ENCODE assay signal across 21 cellular contexts in genomic region chr17:1765576-1765975, GRCh38. TPM values are rescaled to one million over a fixed set of nuclear protein-coding genes. Genes with fewer than 3 reads are reported as not detected.
DNase-seq lines count a peak whose midpoint lies in the region; TF ChIP-seq lines count a peak whose summit lies in the region.
"Had no signal": no experiment of that assay in that cellular context is flagged by ENCODE, and none has a peak within 500 bp of the region (broad histone marks: within the 10 kb centered on the region; RNA-seq: fewer than 3 reads in every experiment).

No MANE protein-coding gene starts in this region.

- POLR2A ChIA-PET in HEK293T (lab: Yijun Ruan, JAX) = interaction anchor here (0.9 kb wide), 1 partner anchor 49 kb away, joined by 3 read pairs; no protein-coding TSS in a partner anchor

- H3K9me3 ChIP-seq in BLaER1 = no peaks in the 10 kb centered on the region
- H3K9me3 ChIP-seq in suprapubic skin = no peaks in the 10 kb centered on the region
- H3K9me3 ChIP-seq: Caco-2, heart left ventricle, neutrophil had no signal

- H3K27me3 ChIP-seq in BLaER1 (no peaks in the 10 kb centered on the region), suprapubic skin (no peaks in the 10 kb centered on the region)
- H3K27me3 ChIP-seq: heart left ventricle had no signal

- TF ChIP-seq CTCF in suprapubic skin (IDR thresholded peaks at IDR 0.05) = no peak

- H3K36me3 ChIP-seq in BLaER1 = no peaks in the 10 kb centered on the region
- H3K36me3 ChIP-seq in suprapubic skin = peaks cover 10% of the 10 kb centered on the region
- H3K36me3 ChIP-seq: neutrophil had no signal

- DNase-seq in HEK293T (ENCODE audit: extremely low spot score) (no peak), foreskin melanocyte (peak; percentile 80), suprapubic skin (ENCODE audit: low spot score in 2 of 2) (no peak), glomerular visceral epithelial cell (ENCODE audit: extremely low spot score) (no peak), HuH-7 (ENCODE audit: low spot score) (no peak), EL (no peak)
- DNase-seq: activated effector memory CD4-positive, alpha-beta T cell treated with Interleukin-2 at 50 U/mL for 16 hours; activated T-cell treated with anti-CD3 and anti-CD28 coated beads for 4 hours; C1 segment of cervical spinal cord; Caco-2; DMS53; H9; heart left ventricle; kidney; NCI-H146; NCI-H2107; NCI-H345; SHP77 treated with DMSO at 0.1 percent for 48 hours had no signal

- WGBS in suprapubic skin = 76% methylated on average over 3 of the region's 3 CpGs

- H3K9ac ChIP-seq in BLaER1 = no peak overlapping the region

- H3K4me3 ChIP-seq in BLaER1 (no peak overlapping the region), suprapubic skin (no peak overlapping the region)
- H3K4me3 ChIP-seq: heart left ventricle had no signal

- CTCF ChIA-PET in HEK293T (lab: Yijun Ruan, JAX) = no interaction called here

- TF ChIP-seq POLR2A in suprapubic skin (IDR thresholded peaks at IDR 0.05) = no peak

- TF ChIP-seq EP300 in suprapubic skin (IDR thresholded peaks at IDR 0.05) = no peak

- no peaks in the 10 kb centered on the region for H4K20me1 ChIP-seq in BLaER1

- peaks cover 97% of the 10 kb centered on the region for H3K4me1 ChIP-seq in BLaER1
- H3K4me1 ChIP-seq in suprapubic skin = peaks cover 66% of the 10 kb centered on the region

- H3K4me2 ChIP-seq in BLaER1 = 0 out of 2 replicates have a peak overlapping the region, but pooled peaks have one; percentile 75

- H3K27ac ChIP-seq in BLaER1 = peak overlapping the region; percentile 81
- peak overlapping the region; percentile 84 for H3K27ac ChIP-seq in suprapubic skin
- H3K27ac ChIP-seq: neutrophil had no signal

TF ChIP-seq in HEK293T, 16 proteins besides CTCF, POLR2A, EP300 and RAD21:
- TF ChIP-seq ZNF384 (IDR thresholded peaks at IDR 0.05) = 0 out of 2 replicates have a peak, but pooled peaks have one; percentile 10
- no peak for TF ChIP-seq FOXA1 (IDR thresholded peaks at IDR 0.05)

RNA-seq across cellular contexts. Expression of gene SERPINF1, which starts 3.7 kb away (rescaled TPM):
- total RNA-seq in suprapubic skin = 100 to 1,000 TPM; 146 to 256 (median 194) TPM
- total RNA-seq: dermis microvascular lymphatic vessel endothelial cell had no signal

RNA-seq across cellular contexts. Expression of gene SERPINF2, which starts 22.9 kb away (rescaled TPM):
- total RNA-seq in suprapubic skin = 1 to 10 TPM; 3.9 to 7.4 (median 5.9) TPM

RNA-seq across cellular contexts. Expression of gene WDR81, which starts 41.1 kb away (rescaled TPM):
- 10 to 100 TPM; 40.0 to 61.7 (median 51.3) TPM for total RNA-seq in suprapubic skin

RNA-seq across cellular contexts. Expression of gene TLCD2, which starts 55.4 kb away (rescaled TPM):
- 1 to 10 TPM; 2.2 to 4.6 (median 2.9) TPM for total RNA-seq in suprapubic skin
